Comparison of ENCODE assay signal across 2 cellular contexts in the genomic region with DNA sequence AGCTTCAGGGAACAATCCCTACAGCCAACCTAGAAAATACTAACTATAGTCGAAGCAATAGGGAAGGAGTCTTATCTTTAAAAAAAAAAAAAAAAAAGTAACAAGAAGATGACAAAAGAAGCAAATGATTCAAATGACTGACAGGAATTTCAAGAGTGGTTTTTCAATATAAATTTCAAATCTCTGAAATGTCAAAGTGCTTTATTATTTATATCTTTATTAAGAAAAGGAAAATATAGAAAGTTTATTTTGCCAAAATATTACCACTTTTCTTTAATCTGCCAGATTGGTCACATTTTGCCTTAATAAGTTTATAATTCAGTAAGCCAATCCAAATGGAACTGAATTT.
TF ChIP-seq lines count a peak whose summit lies in the region.

No MANE protein-coding gene starts in this region.

TF ChIP-seq in SK-N-SH, 30 proteins besides CTCF, POLR2A, EP300 and RAD21 (continued from another document):
- TF ChIP-seq, protein P1, sequence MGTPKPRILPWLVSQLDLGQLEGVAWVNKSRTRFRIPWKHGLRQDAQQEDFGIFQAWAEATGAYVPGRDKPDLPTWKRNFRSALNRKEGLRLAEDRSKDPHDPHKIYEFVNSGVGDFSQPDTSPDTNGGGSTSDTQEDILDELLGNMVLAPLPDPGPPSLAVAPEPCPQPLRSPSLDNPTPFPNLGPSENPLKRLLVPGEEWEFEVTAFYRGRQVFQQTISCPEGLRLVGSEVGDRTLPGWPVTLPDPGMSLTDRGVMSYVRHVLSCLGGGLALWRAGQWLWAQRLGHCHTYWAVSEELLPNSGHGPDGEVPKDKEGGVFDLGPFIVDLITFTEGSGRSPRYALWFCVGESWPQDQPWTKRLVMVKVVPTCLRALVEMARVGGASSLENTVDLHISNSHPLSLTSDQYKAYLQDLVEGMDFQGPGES (IDR thresholded peaks at IDR 0.05; ENCODE audit: low read depth, low read length): no peak
- TF ChIP-seq YY1 (IDR thresholded peaks at IDR 0.05; ENCODE audit: low read depth) (no peak), RXRA (IDR thresholded peaks at IDR 0.05; ENCODE audit: borderline replicate concordance, low read depth) (no peak), ZBTB33 (IDR thresholded peaks at IDR 0.05; ENCODE audit: borderline replicate concordance, low read depth) (no peak), NRF1 (IDR thresholded peaks at IDR 0.05; ENCODE audit: low read depth, low read length) (no peak)

TF ChIP-seq in SK-N-SH treated with all-trans-retinoic acid at 6 μM for 48 hours, 23 proteins besides CTCF, POLR2A, EP300 and RAD21 (continued from another document):
- TF ChIP-seq, protein P2, sequence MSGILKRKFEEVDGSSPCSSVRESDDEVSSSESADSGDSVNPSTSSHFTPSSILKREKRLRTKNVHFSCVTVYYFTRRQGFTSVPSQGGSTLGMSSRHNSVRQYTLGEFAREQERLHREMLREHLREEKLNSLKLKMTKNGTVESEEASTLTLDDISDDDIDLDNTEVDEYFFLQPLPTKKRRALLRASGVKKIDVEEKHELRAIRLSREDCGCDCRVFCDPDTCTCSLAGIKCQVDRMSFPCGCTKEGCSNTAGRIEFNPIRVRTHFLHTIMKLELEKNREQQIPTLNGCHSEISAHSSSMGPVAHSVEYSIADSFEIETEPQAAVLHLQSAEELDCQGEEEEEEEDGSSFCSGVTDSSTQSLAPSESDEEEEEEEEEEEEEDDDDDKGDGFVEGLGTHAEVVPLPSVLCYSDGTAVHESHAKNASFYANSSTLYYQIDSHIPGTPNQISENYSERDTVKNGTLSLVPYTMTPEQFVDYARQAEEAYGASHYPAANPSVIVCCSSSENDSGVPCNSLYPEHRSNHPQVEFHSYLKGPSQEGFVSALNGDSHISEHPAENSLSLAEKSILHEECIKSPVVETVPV (CRISPR knock-in tag; IDR thresholded peaks at IDR 0.05): no peak
- TF ChIP-seq RARB (CRISPR knock-in tag; IDR thresholded peaks at IDR 0.05) (no peak), OSR1 (CRISPR knock-in tag; IDR thresholded peaks at IDR 0.05) (no peak), ZNF70 (CRISPR knock-in tag; IDR thresholded peaks at IDR 0.05) (no peak), BACH2 (CRISPR knock-in tag; IDR thresholded peaks at IDR 0.05; ENCODE audit: borderline replicate concordance) (no peak), ZNF565 (CRISPR knock-in tag; conservative IDR thresholded peaks at IDR 0.05; ENCODE audit: low read depth) (no peak), ZFP30 (CRISPR knock-in tag; IDR thresholded peaks at IDR 0.05) (no peak), GLIS3 (CRISPR knock-in tag; IDR thresholded peaks at IDR 0.05) (no peak), ZNF8 (CRISPR knock-in tag; IDR thresholded peaks at IDR 0.05) (no peak)
- TF ChIP-seq, protein P3, sequence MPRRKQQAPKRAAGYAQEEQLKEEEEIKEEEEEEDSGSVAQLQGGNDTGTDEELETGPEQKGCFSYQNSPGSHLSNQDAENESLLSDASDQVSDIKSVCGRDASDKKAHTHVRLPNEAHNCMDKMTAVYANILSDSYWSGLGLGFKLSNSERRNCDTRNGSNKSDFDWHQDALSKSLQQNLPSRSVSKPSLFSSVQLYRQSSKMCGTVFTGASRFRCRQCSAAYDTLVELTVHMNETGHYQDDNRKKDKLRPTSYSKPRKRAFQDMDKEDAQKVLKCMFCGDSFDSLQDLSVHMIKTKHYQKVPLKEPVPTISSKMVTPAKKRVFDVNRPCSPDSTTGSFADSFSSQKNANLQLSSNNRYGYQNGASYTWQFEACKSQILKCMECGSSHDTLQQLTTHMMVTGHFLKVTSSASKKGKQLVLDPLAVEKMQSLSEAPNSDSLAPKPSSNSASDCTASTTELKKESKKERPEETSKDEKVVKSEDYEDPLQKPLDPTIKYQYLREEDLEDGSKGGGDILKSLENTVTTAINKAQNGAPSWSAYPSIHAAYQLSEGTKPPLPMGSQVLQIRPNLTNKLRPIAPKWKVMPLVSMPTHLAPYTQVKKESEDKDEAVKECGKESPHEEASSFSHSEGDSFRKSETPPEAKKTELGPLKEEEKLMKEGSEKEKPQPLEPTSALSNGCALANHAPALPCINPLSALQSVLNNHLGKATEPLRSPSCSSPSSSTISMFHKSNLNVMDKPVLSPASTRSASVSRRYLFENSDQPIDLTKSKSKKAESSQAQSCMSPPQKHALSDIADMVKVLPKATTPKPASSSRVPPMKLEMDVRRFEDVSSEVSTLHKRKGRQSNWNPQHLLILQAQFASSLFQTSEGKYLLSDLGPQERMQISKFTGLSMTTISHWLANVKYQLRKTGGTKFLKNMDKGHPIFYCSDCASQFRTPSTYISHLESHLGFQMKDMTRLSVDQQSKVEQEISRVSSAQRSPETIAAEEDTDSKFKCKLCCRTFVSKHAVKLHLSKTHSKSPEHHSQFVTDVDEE (CRISPR knock-in tag; IDR thresholded peaks at IDR 0.05): no peak
- TF ChIP-seq, protein P4, sequence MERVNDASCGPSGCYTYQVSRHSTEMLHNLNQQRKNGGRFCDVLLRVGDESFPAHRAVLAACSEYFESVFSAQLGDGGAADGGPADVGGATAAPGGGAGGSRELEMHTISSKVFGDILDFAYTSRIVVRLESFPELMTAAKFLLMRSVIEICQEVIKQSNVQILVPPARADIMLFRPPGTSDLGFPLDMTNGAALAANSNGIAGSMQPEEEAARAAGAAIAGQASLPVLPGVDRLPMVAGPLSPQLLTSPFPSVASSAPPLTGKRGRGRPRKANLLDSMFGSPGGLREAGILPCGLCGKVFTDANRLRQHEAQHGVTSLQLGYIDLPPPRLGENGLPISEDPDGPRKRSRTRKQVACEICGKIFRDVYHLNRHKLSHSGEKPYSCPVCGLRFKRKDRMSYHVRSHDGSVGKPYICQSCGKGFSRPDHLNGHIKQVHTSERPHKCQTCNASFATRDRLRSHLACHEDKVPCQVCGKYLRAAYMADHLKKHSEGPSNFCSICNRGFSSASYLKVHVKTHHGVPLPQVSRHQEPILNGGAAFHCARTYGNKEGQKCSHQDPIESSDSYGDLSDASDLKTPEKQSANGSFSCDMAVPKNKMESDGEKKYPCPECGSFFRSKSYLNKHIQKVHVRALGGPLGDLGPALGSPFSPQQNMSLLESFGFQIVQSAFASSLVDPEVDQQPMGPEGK (CRISPR knock-in tag; IDR thresholded peaks at IDR 0.05; ENCODE audit: borderline replicate concordance): no peak
